In the genomic region with DNA sequence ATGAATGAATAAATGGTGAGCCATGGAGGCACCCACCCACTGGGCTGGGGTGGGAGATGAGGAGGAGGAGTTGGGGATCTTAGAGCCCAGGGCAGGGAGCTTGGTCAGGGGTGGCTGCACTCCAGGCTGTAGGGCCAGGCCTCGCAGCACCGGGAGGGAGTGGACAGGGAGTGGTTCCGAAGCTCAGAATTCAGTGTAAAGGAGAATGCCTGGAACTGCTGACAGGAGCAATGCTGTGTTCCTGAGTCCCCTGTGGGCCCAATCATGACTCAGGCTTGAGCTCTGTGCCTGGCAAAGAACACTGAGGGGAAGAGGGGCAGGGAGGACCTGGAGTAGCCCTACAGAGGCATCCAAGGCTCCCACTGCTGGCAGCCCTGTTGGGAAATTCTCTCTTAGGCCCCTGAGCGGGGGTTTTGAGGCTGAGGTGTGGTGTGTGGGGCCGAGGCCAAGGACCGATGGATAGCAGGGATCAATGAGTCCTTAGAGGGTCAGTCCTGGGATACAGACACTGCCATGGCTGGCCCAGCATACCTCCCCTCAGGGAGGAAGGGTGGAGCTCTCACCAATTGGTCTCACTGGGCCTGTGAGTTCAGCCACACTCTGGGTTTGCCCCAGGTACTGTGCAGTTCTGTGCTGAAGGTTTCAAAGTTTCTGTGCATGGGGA, we compare ENCODE assay signal across 10 cellular contexts. TPM values are rescaled to one million over a fixed set of nuclear protein-coding genes. Genes with fewer than 3 reads are reported as not detected.
DNase-seq lines count a peak whose midpoint lies in the region; ATAC-seq, FAIRE-seq and TF ChIP-seq lines count a peak whose summit lies in the region.
"Had no signal": no experiment of that assay in that cellular context is flagged by ENCODE, and none has a peak within 500 bp of the region (broad histone marks: within the 10 kb centered on the region; RNA-seq: fewer than 3 reads in every experiment).

No MANE protein-coding gene starts in this region.

- H3K4me3 Mint-ChIP-seq in GM23338 = no peak overlapping the region
- no peak overlapping the region for H3K4me3 Mint-ChIP-seq in chondrocyte (ENCODE audit: unreplicated experiment)
- H3K4me3 Mint-ChIP-seq in naive thymus-derived CD8-positive, alpha-beta T cell = no peak overlapping the region
- H3K4me3 Mint-ChIP-seq: CD4-positive, alpha-beta T cell had no signal

- no peaks in the 10 kb centered on the region for H3K36me3 Mint-ChIP-seq in GM23338 (ENCODE audit: low read depth)
- H3K36me3 Mint-ChIP-seq in chondrocyte (ENCODE audit: low read depth) = no peaks in the 10 kb centered on the region
- H3K36me3 Mint-ChIP-seq in naive thymus-derived CD8-positive, alpha-beta T cell = no peaks in the 10 kb centered on the region

- H3K27ac ChIP-seq in GM23338 (ENCODE audit: low read depth) = no peak overlapping the region
- H3K27ac ChIP-seq: testis had no signal

- H3K27ac Mint-ChIP-seq in GM23338 (0 out of 2 replicates have a peak overlapping the region, but pooled peaks have one; percentile 8), chondrocyte (ENCODE audit: unreplicated experiment) (no peak overlapping the region)
- H3K27ac Mint-ChIP-seq in naive thymus-derived CD8-positive, alpha-beta T cell = peak overlapping the region in 6 of 10 donors; percentile 26 to 93 (median 47)

- TF ChIP-seq POLR2A in GM12891 (IDR thresholded peaks at IDR 0.05; ENCODE audit: low read depth, low read length) = no peak

- POLR2A ChIA-PET in naive thymus-derived CD8-positive, alpha-beta T cell (lab: Charles Lee) = interaction anchor here (0.7 to 2.4 kb wide), 4 partner anchors 10 to 69 kb away, joined by 3 to 13 read pairs (median 6); partner anchors contain the start of genes DHRS1, NOP9 and RABGGTA

- ATAC-seq in GM23338 = no peak
- no peak for ATAC-seq in naive thymus-derived CD8-positive, alpha-beta T cell

- TF ChIP-seq CTCF in GM23338 (conservative IDR thresholded peaks at IDR 0.05; ENCODE audit: low read depth in 2 of 2) = no peak
- no peak for TF ChIP-seq CTCF in chondrocyte (IDR thresholded peaks at IDR 0.05)

- H3K9me3 Mint-ChIP-seq in GM23338 (no peaks in the 10 kb centered on the region), chondrocyte (ENCODE audit: low read depth) (no peaks in the 10 kb centered on the region)
- H3K9me3 Mint-ChIP-seq in naive thymus-derived CD8-positive, alpha-beta T cell = no peaks in the 10 kb centered on the region
- H3K9me3 Mint-ChIP-seq: CD4-positive, alpha-beta T cell had no signal

- H3K4me1 Mint-ChIP-seq in GM23338 (no peaks in the 10 kb centered on the region; the same call in 2 of the 3 replicates), chondrocyte (ENCODE audit: low read depth) (peaks cover 8% of the 10 kb centered on the region)
- peaks cover 25 to 50% (median 34%) of the 10 kb centered on the region in 4 donors for H3K4me1 Mint-ChIP-seq in naive thymus-derived CD8-positive, alpha-beta T cell

- H4K20me1 ChIP-seq in GM23338 (replicated peaks; ENCODE audit: insufficient read depth) = no peaks in the 10 kb centered on the region; the same call in 1 of the 2 replicates

- H3K27me3 ChIP-seq in GM23338 (ENCODE audit: insufficient read depth) = no peaks in the 10 kb centered on the region
- H3K27me3 ChIP-seq: testis had no signal

- no peak for DNase-seq in GM23338 (ENCODE audit: low spot score)
- peak; percentile 52 for DNase-seq in chondrocyte (ENCODE audit: low spot score)
- DNase-seq in naive thymus-derived CD8-positive, alpha-beta T cell = peak in 1 of 10 donors; percentile 45
- DNase-seq in OCI-M1 (lab: John Stamatoyannopoulos, UW) = no peak
- DNase-seq in AML-193 (lab: John Stamatoyannopoulos, UW) = no peak
- no peak for DNase-seq in GM12891 (ENCODE audit: insufficient read length, low spot score)
- DNase-seq: activated CD8-positive, alpha-beta memory T cell treated with anti-CD3 and anti-CD28 coated beads for 24 hours; CD4-positive, alpha-beta T cell; small intestine; testis had no signal

- no peaks in the 10 kb centered on the region for H3K79me2 ChIP-seq in GM23338 (replicated peaks; ENCODE audit: insufficient read depth)

- no peaks in the 10 kb centered on the region for H3K4me1 ChIP-seq in GM23338 (ENCODE audit: insufficient read depth)
- H3K4me1 ChIP-seq: testis had no signal

- no peaks in the 10 kb centered on the region for H3K36me3 ChIP-seq in GM23338 (ENCODE audit: insufficient read depth)

- no peak overlapping the region for H3K4me3 ChIP-seq in GM23338
- H3K4me3 ChIP-seq: testis had no signal

- H3F3A ChIP-seq in GM23338 (replicated peaks; ENCODE audit: low read depth) = no peaks in the 10 kb centered on the region

- no peak for FAIRE-seq in GM12891 (lab: Jason Lieb, UNC)
- FAIRE-seq: small intestine had no signal

- H3K27me3 Mint-ChIP-seq in GM23338 (ENCODE audit: insufficient read depth, low read depth, poor library complexity) (peaks cover 8% of the 10 kb centered on the region), chondrocyte (ENCODE audit: low read depth) (no peaks in the 10 kb centered on the region)
- no peaks in the 10 kb centered on the region for H3K27me3 Mint-ChIP-seq in naive thymus-derived CD8-positive, alpha-beta T cell
- H3K27me3 Mint-ChIP-seq: CD4-positive, alpha-beta T cell had no signal

- H2AFZ ChIP-seq in GM23338 = no peak overlapping the region

- H3K9me2 ChIP-seq in GM23338 (ENCODE audit: insufficient read depth) = no peaks in the 10 kb centered on the region

- no peak overlapping the region for H3K4me2 ChIP-seq in GM23338

TF ChIP-seq in GM23338, 12 proteins besides CTCF, POLR2A, EP300 and RAD21 (continues in another document):
- no peak for TF ChIP-seq STAT1 (IDR thresholded peaks at IDR 0.05; ENCODE audit: unreplicated experiment)
- no peak for TF ChIP-seq NANOG (IDR thresholded peaks at IDR 0.05; ENCODE audit: borderline replicate concordance)
- TF ChIP-seq, protein P1, sequence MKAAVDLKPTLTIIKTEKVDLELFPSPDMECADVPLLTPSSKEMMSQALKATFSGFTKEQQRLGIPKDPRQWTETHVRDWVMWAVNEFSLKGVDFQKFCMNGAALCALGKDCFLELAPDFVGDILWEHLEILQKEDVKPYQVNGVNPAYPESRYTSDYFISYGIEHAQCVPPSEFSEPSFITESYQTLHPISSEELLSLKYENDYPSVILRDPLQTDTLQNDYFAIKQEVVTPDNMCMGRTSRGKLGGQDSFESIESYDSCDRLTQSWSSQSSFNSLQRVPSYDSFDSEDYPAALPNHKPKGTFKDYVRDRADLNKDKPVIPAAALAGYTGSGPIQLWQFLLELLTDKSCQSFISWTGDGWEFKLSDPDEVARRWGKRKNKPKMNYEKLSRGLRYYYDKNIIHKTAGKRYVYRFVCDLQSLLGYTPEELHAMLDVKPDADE (IDR thresholded peaks at IDR 0.05) = no peak

TF ChIP-seq in GM12891, 5 proteins besides CTCF, POLR2A, EP300 and RAD21:
- TF ChIP-seq POLR2AphosphoS5 (IDR thresholded peaks at IDR 0.05; ENCODE audit: low read depth, low read length) = no peak
- no peak for TF ChIP-seq PAX5 (IDR thresholded peaks at IDR 0.05; ENCODE audit: insufficient read depth, low read length, severe bottlenecking)

RNA-seq across cellular contexts. Expression of gene RABGGTA, which starts 9.5 kb away (rescaled TPM):
- total RNA-seq in GM23338 (2014; rRNA removed; shearing (Covaris generic)) = 18.8 and 20.7 TPM in 2 replicates
- polyA plus RNA-seq in GM23338 (2016; fragmentation: Nextera tagmentation; extraction: Ambion mirVana) = 17.6 and 25.2 TPM in 2 replicates
- 27.0 to 34.9 TPM (median 27.4 TPM) in 3 replicates for total RNA-seq in chondrocyte
- 10 to 100 TPM; 43.3 to 46.5 TPM for total RNA-seq in naive thymus-derived CD8-positive, alpha-beta T cell
- polyA plus RNA-seq in naive thymus-derived CD8-positive, alpha-beta T cell = 10 to 100 TPM; 12.7 to 22.1 (median 20.4) TPM
- 45.4 TPM for polyA plus RNA-seq in GM12891 (2012; ENCODE audit: low read depth, missing spikeins)

RNA-seq across cellular contexts. Expression of gene TGM1, which starts 18.0 kb away (rescaled TPM):
- 0.39 and 0.63 TPM in 2 replicates for total RNA-seq in GM23338 (2014; rRNA removed; shearing (Covaris generic))
- polyA plus RNA-seq in GM23338 (2016; fragmentation: Nextera tagmentation; extraction: Ambion mirVana) = 0.31 and 0.42 TPM in 2 replicates
- total RNA-seq in chondrocyte = 3.2 to 5.0 TPM (median 3.3 TPM) in 3 replicates
- 1 to 10 TPM; 6.5 to 6.9 TPM for total RNA-seq in naive thymus-derived CD8-positive, alpha-beta T cell
- polyA plus RNA-seq in naive thymus-derived CD8-positive, alpha-beta T cell = under 1 TPM in 1 of 3 donors, not detected in 2; 0.13 TPM
- polyA plus RNA-seq in GM12891 (2012; ENCODE audit: low read depth, missing spikeins) = 0.91 TPM

RNA-seq across cellular contexts. Expression of gene DHRS1, which starts 18.7 kb away (rescaled TPM):
- 15.4 and 22.7 TPM in 2 replicates for total RNA-seq in GM23338 (2014; rRNA removed; shearing (Covaris generic))
- polyA plus RNA-seq in GM23338 (2016; fragmentation: Nextera tagmentation; extraction: Ambion mirVana) = 15.0 and 15.4 TPM in 2 replicates
- 25.6 to 41.4 TPM (median 29.3 TPM) in 3 replicates for total RNA-seq in chondrocyte
- total RNA-seq in naive thymus-derived CD8-positive, alpha-beta T cell = 10 to 100 TPM; 27.5 to 34.2 TPM
- polyA plus RNA-seq in naive thymus-derived CD8-positive, alpha-beta T cell = 10 to 100 TPM; 19.6 to 22.4 (median 20.8) TPM
- 20.1 TPM for polyA plus RNA-seq in GM12891 (2012; ENCODE audit: low read depth, missing spikeins)

RNA-seq across cellular contexts. Expression of gene NOP9, which starts 18.7 kb away (rescaled TPM):
- 32.4 and 32.8 TPM in 2 replicates for total RNA-seq in GM23338 (2014; rRNA removed; shearing (Covaris generic))
- polyA plus RNA-seq in GM23338 (2016; fragmentation: Nextera tagmentation; extraction: Ambion mirVana) = 7.9 and 8.2 TPM in 2 replicates
- 19.4 to 30.4 TPM (median 20.7 TPM) in 3 replicates for total RNA-seq in chondrocyte
- 10 to 100 TPM; 21.8 to 25.8 TPM for total RNA-seq in naive thymus-derived CD8-positive, alpha-beta T cell
- polyA plus RNA-seq in naive thymus-derived CD8-positive, alpha-beta T cell = 1 to 10 TPM; 1.3 to 2.2 (median 1.6) TPM
- polyA plus RNA-seq in GM12891 (2012; ENCODE audit: low read depth, missing spikeins) = 17.3 TPM

RNA-seq across cellular contexts. Expression of gene CIDEB, which starts 26.8 kb away (rescaled TPM):
- 4.6 and 8.9 TPM in 2 replicates for total RNA-seq in GM23338 (2014; rRNA removed; shearing (Covaris generic))
- polyA plus RNA-seq in GM23338 (2016; fragmentation: Nextera tagmentation; extraction: Ambion mirVana) = 3.4 and 5.0 TPM in 2 replicates
- not detected in 3 replicates for total RNA-seq in chondrocyte
- 10 to 100 TPM; 12.2 to 15.5 TPM for total RNA-seq in naive thymus-derived CD8-positive, alpha-beta T cell
- 10 to 100 TPM in 2 of 3 donors, 1 to 10 TPM in 1; 8.6 to 16.1 (median 13.2) TPM for polyA plus RNA-seq in naive thymus-derived CD8-positive, alpha-beta T cell
- 8.8 TPM for polyA plus RNA-seq in GM12891 (2012; ENCODE audit: low read depth, missing spikeins)
